ENCODE assay signal across 11 cellular contexts in genomic region chr7:87574630-87575029, GRCh38. TPM values are rescaled to one million over a fixed set of nuclear protein-coding genes. Genes with fewer than 3 reads are reported as not detected.
DNase-seq lines count a peak whose midpoint lies in the region; ATAC-seq and TF ChIP-seq lines count a peak whose summit lies in the region.
"Had no signal": no experiment of that assay in that cellular context is flagged by ENCODE, and none has a peak within 500 bp of the region (broad histone marks: within the 10 kb centered on the region; RNA-seq: fewer than 3 reads in every experiment).

No MANE protein-coding gene starts in this region.

- WGBS in transverse colon (ENCODE audit: low coverage in 1 of 2), 2 donors: 10 to 23% methylated on average over 2 of the region's 2 CpGs

- no peak overlapping the region for H3K27ac Mint-ChIP-seq in HFFc6
- peak overlapping the region; percentile 12 for H3K27ac Mint-ChIP-seq in activated T-helper 17 cell treated with anti-CD3 and anti-CD28 coated beads, Interleukin-2, amount 50 U/mL, for 72 hours
- H3K27ac Mint-ChIP-seq in progenitor cell of endocrine pancreas: no peak overlapping the region
- H3K27ac Mint-ChIP-seq: activated B cell treated with CpG ODN at 0.5 μM for 24 hours had no signal

- DNase-seq in COLO829 (ENCODE audit: low spot score) (peak; percentile 29), HFFc6 (peak; percentile 41), kidney epithelial cell (ENCODE audit: low read depth) (peak; percentile 44), transverse colon (no peak), pons (ENCODE audit: low spot score) (no peak), progenitor cell of endocrine pancreas (ENCODE audit: low spot score, unreplicated experiment) (no peak)
- DNase-seq: activated B cell treated with CpG ODN at 0.5 μM for 24 hours, NCI-H774, right cardiac atrium had no signal

- H3K27ac ChIP-seq in transverse colon: peak overlapping the region in 2 of 4 donors; percentile 14 to 31

- peak; percentile 94 for ATAC-seq in activated T-helper 17 cell treated with anti-CD3 and anti-CD28 coated beads, Interleukin-2, amount 50 U/mL, for 72 hours (replicated peaks)
- ATAC-seq in HG02884 (IDR thresholded peaks at IDR 0.05; ENCODE audit: unreplicated experiment): no peak

- H3K9me3 Mint-ChIP-seq in HFFc6: peaks cover 3% of the 10 kb centered on the region
- H3K9me3 Mint-ChIP-seq in activated T-helper 17 cell treated with anti-CD3 and anti-CD28 coated beads, Interleukin-2, amount 50 U/mL, for 72 hours: no peaks in the 10 kb centered on the region
- H3K9me3 Mint-ChIP-seq in progenitor cell of endocrine pancreas (ENCODE audit: low read depth): no peaks in the 10 kb centered on the region
- H3K9me3 Mint-ChIP-seq: activated B cell treated with CpG ODN at 0.5 μM for 24 hours had no signal

- H3K4me1 ChIP-seq in transverse colon: peaks cover 0 to 17% (median 6%) of the 10 kb centered on the region in 4 donors

- TF ChIP-seq EP300 in transverse colon (IDR thresholded peaks at IDR 0.05; ENCODE audit: low read depth): no peak

- in situ Hi-C loops in transverse colon (cut with MboI; ENCODE audit: low pct_ligation_motif_present in 1 of 4, low pct_unique_long_range_greater_than_20kb in 1 of 4, low sequenced_read_pairs in 3 of 4): no loop called here

- no peak for TF ChIP-seq POLR2A in transverse colon (IDR thresholded peaks at IDR 0.05)

- H3K27me3 Mint-ChIP-seq in HFFc6 (ENCODE audit: insufficient read depth) (peaks cover 2% of the 10 kb centered on the region; the same call in 1 of the 2 replicates), progenitor cell of endocrine pancreas (no peaks in the 10 kb centered on the region)
- H3K27me3 Mint-ChIP-seq in activated T-helper 17 cell treated with anti-CD3 and anti-CD28 coated beads, Interleukin-2, amount 50 U/mL, for 72 hours: no peaks in the 10 kb centered on the region
- H3K27me3 Mint-ChIP-seq: activated B cell treated with CpG ODN at 0.5 μM for 24 hours had no signal

- no peaks in the 10 kb centered on the region for H3K27me3 ChIP-seq in kidney epithelial cell (ENCODE audit: control insufficient read depth, insufficient read depth, low read length)
- H3K27me3 ChIP-seq in transverse colon: no peaks in the 10 kb centered on the region

- H3K36me3 ChIP-seq in kidney epithelial cell (ENCODE audit: control insufficient read depth, insufficient read depth, low read length): no peaks in the 10 kb centered on the region
- no peaks in the 10 kb centered on the region for H3K36me3 ChIP-seq in transverse colon

- intact Hi-C loops in transverse colon (cut with DNase I; ENCODE audit: low total_unique reads): loop anchor here (5.0 kb wide), 1 partner anchor 707 kb away; no protein-coding TSS in a partner anchor

- no peak for TF ChIP-seq CTCF in HFFc6 (IDR thresholded peaks at IDR 0.05)
- no peak for TF ChIP-seq CTCF in kidney epithelial cell (IDR thresholded peaks at IDR 0.05; ENCODE audit: insufficient read depth, low read length, poor library complexity, severe bottlenecking)
- no peak for TF ChIP-seq CTCF in transverse colon (IDR thresholded peaks at IDR 0.05)
- no peak for TF ChIP-seq CTCF in progenitor cell of endocrine pancreas (IDR thresholded peaks at IDR 0.05; ENCODE audit: unreplicated experiment)

- H3K36me3 Mint-ChIP-seq in HFFc6 (ENCODE audit: low read depth): no peaks in the 10 kb centered on the region; the same call in 1 of the 2 replicates
- peaks cover 8% of the 10 kb centered on the region for H3K36me3 Mint-ChIP-seq in activated T-helper 17 cell treated with anti-CD3 and anti-CD28 coated beads, Interleukin-2, amount 50 U/mL, for 72 hours (ENCODE audit: low read depth)
- H3K36me3 Mint-ChIP-seq in progenitor cell of endocrine pancreas (ENCODE audit: insufficient read depth): no peaks in the 10 kb centered on the region

- no peak overlapping the region for H3K4me3 Mint-ChIP-seq in HFFc6
- H3K4me3 Mint-ChIP-seq in activated T-helper 17 cell treated with anti-CD3 and anti-CD28 coated beads, Interleukin-2, amount 50 U/mL, for 72 hours: peak overlapping the region; percentile 3
- no peak overlapping the region for H3K4me3 Mint-ChIP-seq in progenitor cell of endocrine pancreas (ENCODE audit: low read depth)
- H3K4me3 Mint-ChIP-seq: activated B cell treated with CpG ODN at 0.5 μM for 24 hours had no signal

- H3K4me3 ChIP-seq in kidney epithelial cell (ENCODE audit: low read depth, low read length) (no peak overlapping the region), transverse colon (no peak overlapping the region)

- H3K4me1 Mint-ChIP-seq in HFFc6 (ENCODE audit: low read depth): peaks cover 22% of the 10 kb centered on the region; the same call in 1 of the 2 replicates
- H3K4me1 Mint-ChIP-seq in activated T-helper 17 cell treated with anti-CD3 and anti-CD28 coated beads, Interleukin-2, amount 50 U/mL, for 72 hours: peaks cover 15% of the 10 kb centered on the region
- H3K4me1 Mint-ChIP-seq in progenitor cell of endocrine pancreas (ENCODE audit: low read depth): no peaks in the 10 kb centered on the region

- H3K9me3 ChIP-seq in transverse colon: no peaks in the 10 kb centered on the region

RNA-seq across cellular contexts. Expression of gene ABCB1, which starts 26.1 kb away (rescaled TPM):
- total RNA-seq in HFFc6 (2021; fragmentation: NEBNext Ultra II Directional; extraction: Animal tissue kit (Norgen Biotek cat#: 25700)): 1 to 10 TPM; 4.4 to 7.4 (median 5.9) TPM
- 10 to 100 TPM; 14.7 to 19.0 TPM for total RNA-seq in activated T-helper 17 cell treated with anti-CD3 and anti-CD28 coated beads, Interleukin-2, amount 50 U/mL, for 72 hours
- total RNA-seq in kidney epithelial cell (3.0 and 5.0 TPM in 2 replicates), transverse colon (100 to 1,000 TPM in 1 of 4 donors, 10 to 100 TPM in 2, 1 to 10 TPM in 1; 2.8 to 109 (median 61.1) TPM), progenitor cell of endocrine pancreas (0.48 and 0.69 TPM in 2 replicates)

RNA-seq across cellular contexts. Expression of gene RUNDC3B, which starts 53.6 kb away (rescaled TPM):
- total RNA-seq in HFFc6 (2021; fragmentation: NEBNext Ultra II Directional; extraction: Animal tissue kit (Norgen Biotek cat#: 25700)): 1 to 10 TPM in 1 of 6 experiments, under 1 TPM in 5; 0.41 to 1.1 (median 0.45) TPM
- under 1 TPM; 0.24 to 0.56 TPM for total RNA-seq in activated T-helper 17 cell treated with anti-CD3 and anti-CD28 coated beads, Interleukin-2, amount 50 U/mL, for 72 hours
- total RNA-seq in kidney epithelial cell (0.27 and 0.71 TPM in 2 replicates), transverse colon (10 to 100 TPM in 1 of 4 donors, 1 to 10 TPM in 3; 2.2 to 12.0 (median 7.2) TPM), progenitor cell of endocrine pancreas (0.13 and 0.24 TPM in 2 replicates)

Comparison
In these comparisons a context has a peak if more than half of its experiments do, and no peak if none do; other contexts are left out.
1. DNase-seq: peak in COLO829 (single experiment), HFFc6 (single experiment) and kidney epithelial cell (single experiment); none in transverse colon (single experiment), pons (single experiment) and progenitor cell of endocrine pancreas (single experiment).